Comparison of ENCODE assay signal across 38 cellular contexts in genomic region chr6:160911949-160912348, GRCh38.
"Had no signal": no experiment of that assay in that cellular context is flagged by ENCODE, and none has a peak within 500 bp of the region (broad histone marks: within the 10 kb centered on the region; RNA-seq: fewer than 3 reads in every experiment).

No MANE protein-coding gene starts in this region.

- H3K27ac Mint-ChIP-seq: activated naive CD4-positive, alpha-beta T cell treated with anti-CD3 and anti-CD28 coated beads for 36 hours; activated naive CD4-positive, alpha-beta T cell treated with anti-CD3 and anti-CD28 coated beads, Interleukin-2, amount 10 ng/mL, durations not matched to agents 7 days and 5 days; activated naive CD4-positive, alpha-beta T cell treated with anti-CD3 and anti-CD28 coated beads, Interleukin-2, amount 50 U/mL, for 24 hours; activated naive CD4-positive, alpha-beta T cell treated with anti-CD3 and anti-CD28 coated beads, Interleukin-2, amount 50 U/mL, for 72 hours; activated naive CD8-positive, alpha-beta T cell; activated naive CD8-positive, alpha-beta T cell treated with anti-CD3 and anti-CD28 coated beads for 36 hours; activated naive CD8-positive, alpha-beta T cell treated with anti-CD3 and anti-CD28 coated beads, Interleukin-2, amount 10 ng/mL, durations not matched to agents 7 days and 5 days; activated naive CD8-positive, alpha-beta T cell treated with anti-CD3 and anti-CD28 coated beads, Interleukin-2, amount 50 U/mL, for 24 hours; activated T-cell treated with anti-CD3 and anti-CD28 coated beads, Interleukin-2, amount 50 U/mL, for 24 hours; activated T-cell treated with anti-CD3 and anti-CD28 coated beads, Interleukin-2, amount 50 U/mL, for 72 hours; activated T-helper 1 cell treated with anti-CD3 and anti-CD28 coated beads, Interleukin-12 subunit alpha, Interleukin-12 subunit beta, Interleukin-2, Interleukin-4 antibody, amounts not matched to agents 30 ng/mL and 10 ng/mL and 1 ng/mL, durations not matched to agents 14 hours and 24 hours and 36 hours; activated T-helper 17 cell treated with anti-CD3 and anti-CD28 coated beads, Interleukin-2, amount 50 U/mL, for 72 hours; activated T-helper 2 cell treated with anti-CD3 and anti-CD28 coated beads, Interferon-gamma antibody, Interleukin-2, Interleukin-4, amounts not matched to agents 10 μg/mL and 5 μg/mL and 100 μg/mL, durations not matched to agents 14 hours and 24 hours and 36 hours; brain had no signal

- H3K36me3 Mint-ChIP-seq: activated naive CD4-positive, alpha-beta T cell treated with anti-CD3 and anti-CD28 coated beads, Interleukin-2, amount 10 ng/mL, durations not matched to agents 7 days and 5 days; activated naive CD4-positive, alpha-beta T cell treated with anti-CD3 and anti-CD28 coated beads, Interleukin-2, amount 50 U/mL, for 24 hours; activated naive CD8-positive, alpha-beta T cell; activated naive CD8-positive, alpha-beta T cell treated with anti-CD3 and anti-CD28 coated beads for 36 hours; activated naive CD8-positive, alpha-beta T cell treated with anti-CD3 and anti-CD28 coated beads, Interleukin-2, amount 10 ng/mL, durations not matched to agents 7 days and 5 days; brain had no signal

- H3K27me3 Mint-ChIP-seq: activated naive CD4-positive, alpha-beta T cell treated with anti-CD3 and anti-CD28 coated beads, Interleukin-2, amount 10 ng/mL, durations not matched to agents 7 days and 5 days had no signal

- DNase-seq: activated effector memory CD4-positive, alpha-beta T cell treated with anti-CD3 and anti-CD28 coated beads, Interleukin-2, amount 50 U/mL, for 16 hours; activated effector memory CD4-positive, alpha-beta T cell treated with Interleukin-2 at 50 U/mL for 16 hours; activated gamma-delta T cell; activated gamma-delta T cell treated with Interleukin-2 at 50 U/mL for 16 hours; activated naive CD4-positive, alpha-beta T cell; activated naive CD4-positive, alpha-beta T cell treated with anti-CD3 and anti-CD28 coated beads for 36 hours; activated naive CD4-positive, alpha-beta T cell treated with anti-CD3 and anti-CD28 coated beads, Interleukin-2, amount 10 ng/mL, durations not matched to agents 7 days and 5 days; activated naive CD4-positive, alpha-beta T cell treated with anti-CD3 and anti-CD28 coated beads, Interleukin-2, amount 50 U/mL, for 16 hours; activated naive CD4-positive, alpha-beta T cell treated with Interleukin-2 at 50 U/mL for 16 hours; activated naive CD8-positive, alpha-beta T cell treated with anti-CD3 and anti-CD28 coated beads for 36 hours; activated naive CD8-positive, alpha-beta T cell treated with anti-CD3 and anti-CD28 coated beads, Interleukin-2, amount 10 ng/mL, durations not matched to agents 7 days and 5 days; activated naive CD8-positive, alpha-beta T cell treated with anti-CD3 and anti-CD28 coated beads, Interleukin-2, amount 50 U/mL, for 24 hours; activated T-cell treated with anti-CD3 and anti-CD28 coated beads, Interleukin-2, amount 50 U/mL, for 1 hour; activated T-cell treated with anti-CD3 and anti-CD28 coated beads, Interleukin-2, amount 50 U/mL, for 24 hours; activated T-cell treated with anti-CD3 and anti-CD28 coated beads, Interleukin-2, amount 50 U/mL, for 4 hours; activated T-cell treated with anti-CD3 and anti-CD28 coated beads, Interleukin-2, amount 50 U/mL, for 72 hours; adrenal gland; amniotic stem cell; amygdala; anterior cingulate cortex; aorta; body of pancreas; brain microvascular endothelial cell; caudate nucleus; central memory CD4-positive, alpha-beta T cell; cerebellar nuclear complex had no signal

- H3K4me3 ChIP-seq: adrenal gland, ascending aorta, body of pancreas, breast epithelium, cardiac muscle cell had no signal

- H3K4me1 ChIP-seq: adrenal gland, ascending aorta, body of pancreas, breast epithelium had no signal

- H3K9me3 Mint-ChIP-seq: activated T-helper 1 cell treated with anti-CD3 and anti-CD28 coated beads, Interleukin-12 subunit alpha, Interleukin-12 subunit beta, Interleukin-2, Interleukin-4 antibody, amounts not matched to agents 30 ng/mL and 10 ng/mL and 1 ng/mL, durations not matched to agents 14 hours and 24 hours and 36 hours; activated T-helper 17 cell treated with anti-CD3 and anti-CD28 coated beads, Interleukin-2, amount 50 U/mL, for 72 hours; activated T-helper 2 cell treated with anti-CD3 and anti-CD28 coated beads, Interferon-gamma antibody, Interleukin-2, Interleukin-4, amounts not matched to agents 10 μg/mL and 5 μg/mL and 100 μg/mL, durations not matched to agents 14 hours and 24 hours and 36 hours; central memory CD8-positive, alpha-beta T cell had no signal

- H3K4me3 Mint-ChIP-seq: activated naive CD4-positive, alpha-beta T cell treated with anti-CD3 and anti-CD28 coated beads for 36 hours; activated naive CD4-positive, alpha-beta T cell treated with anti-CD3 and anti-CD28 coated beads, Interleukin-2, amount 10 ng/mL, durations not matched to agents 7 days and 5 days; activated naive CD4-positive, alpha-beta T cell treated with anti-CD3 and anti-CD28 coated beads, Interleukin-2, amount 50 U/mL, for 24 hours; activated naive CD8-positive, alpha-beta T cell; activated naive CD8-positive, alpha-beta T cell treated with anti-CD3 and anti-CD28 coated beads for 36 hours; activated naive CD8-positive, alpha-beta T cell treated with anti-CD3 and anti-CD28 coated beads, Interleukin-2, amount 10 ng/mL, durations not matched to agents 7 days and 5 days; activated naive CD8-positive, alpha-beta T cell treated with anti-CD3 and anti-CD28 coated beads, Interleukin-2, amount 50 U/mL, for 24 hours; activated T-cell treated with anti-CD3 and anti-CD28 coated beads, Interleukin-2, amount 50 U/mL, for 24 hours; activated T-cell treated with anti-CD3 and anti-CD28 coated beads, Interleukin-2, amount 50 U/mL, for 4 hours; activated T-cell treated with anti-CD3 and anti-CD28 coated beads, Interleukin-2, amount 50 U/mL, for 72 hours; activated T-helper 1 cell treated with anti-CD3 and anti-CD28 coated beads, Interleukin-12 subunit alpha, Interleukin-12 subunit beta, Interleukin-2, Interleukin-4 antibody, amounts not matched to agents 30 ng/mL and 10 ng/mL and 1 ng/mL, durations not matched to agents 14 hours and 24 hours and 36 hours; activated T-helper 17 cell treated with anti-CD3 and anti-CD28 coated beads, Interleukin-2, amount 50 U/mL, for 72 hours; brain; central memory CD8-positive, alpha-beta T cell had no signal

- H3K9me3 ChIP-seq: body of pancreas had no signal

- ATAC-seq: activated naive CD4-positive, alpha-beta T cell treated with anti-CD3 and anti-CD28 coated beads, Interleukin-2, amount 50 U/mL, for 72 hours; activated naive CD8-positive, alpha-beta T cell treated with anti-CD3 and anti-CD28 coated beads, Interleukin-2, amount 50 U/mL, for 24 hours; activated T-cell treated with anti-CD3 and anti-CD28 coated beads, Interleukin-2, amount 50 U/mL, for 4 hours; activated T-cell treated with anti-CD3 and anti-CD28 coated beads, Interleukin-2, amount 50 U/mL, for 72 hours; activated T-helper 17 cell treated with anti-CD3 and anti-CD28 coated beads, Interleukin-2, amount 50 U/mL, for 72 hours; body of pancreas had no signal

- H3K27ac ChIP-seq: adrenal gland, ascending aorta, body of pancreas, brain microvascular endothelial cell, breast epithelium, cardiac muscle cell had no signal

- H3K4me1 Mint-ChIP-seq: activated naive CD4-positive, alpha-beta T cell treated with anti-CD3 and anti-CD28 coated beads, Interleukin-2, amount 10 ng/mL, durations not matched to agents 7 days and 5 days; activated naive CD4-positive, alpha-beta T cell treated with anti-CD3 and anti-CD28 coated beads, Interleukin-2, amount 50 U/mL, for 24 hours; activated naive CD8-positive, alpha-beta T cell treated with anti-CD3 and anti-CD28 coated beads for 36 hours; activated naive CD8-positive, alpha-beta T cell treated with anti-CD3 and anti-CD28 coated beads, Interleukin-2, amount 10 ng/mL, durations not matched to agents 7 days and 5 days; activated naive CD8-positive, alpha-beta T cell treated with anti-CD3 and anti-CD28 coated beads, Interleukin-2, amount 50 U/mL, for 24 hours; activated T-helper 17 cell treated with anti-CD3 and anti-CD28 coated beads, Interleukin-2, amount 50 U/mL, for 72 hours; brain; central memory CD8-positive, alpha-beta T cell had no signal

- H3K27me3 ChIP-seq: adrenal gland, ascending aorta, body of pancreas, brain microvascular endothelial cell, breast epithelium, cardiac muscle cell had no signal

- FAIRE-seq: astrocyte had no signal

- H3K36me3 ChIP-seq: adrenal gland, ascending aorta, brain microvascular endothelial cell, breast epithelium, cardiac muscle cell had no signal
